In genomic region chr1:47534040-47534328, GRCh38 we compare ENCODE assay signal across 1 cellular context.
TF ChIP-seq lines count a peak whose summit lies in the region.

No MANE protein-coding gene starts in this region.

TF ChIP-seq in IMR-90, 13 proteins besides CTCF, POLR2A, EP300 and RAD21 (continued from another document):
- no peak for TF ChIP-seq RCOR1 (IDR thresholded peaks at IDR 0.05; ENCODE audit: insufficient replicate concordance, low read length)
- no peak for TF ChIP-seq ELK1 (IDR thresholded peaks at IDR 0.05; ENCODE audit: borderline replicate concordance, low read depth, low read length)
- no peak for TF ChIP-seq MAZ (IDR thresholded peaks at IDR 0.05; ENCODE audit: borderline replicate concordance, low read depth, low read length)
- TF ChIP-seq MAFK (IDR thresholded peaks at IDR 0.05; ENCODE audit: low read depth, low read length) = no peak
- TF ChIP-seq NFE2L2 (IDR thresholded peaks at IDR 0.05; ENCODE audit: low read depth, low read length) = no peak
- no peak for TF ChIP-seq CHD1 (IDR thresholded peaks at IDR 0.05; ENCODE audit: low read depth, low read length)
- no peak for TF ChIP-seq MXI1 (IDR thresholded peaks at IDR 0.05; ENCODE audit: borderline replicate concordance, low read depth, low read length)
- no peak for TF ChIP-seq BHLHE40 (IDR thresholded peaks at IDR 0.05; ENCODE audit: low read depth, low read length)
